20 cellular contexts compared by ENCODE assay signal in the genomic region with DNA sequence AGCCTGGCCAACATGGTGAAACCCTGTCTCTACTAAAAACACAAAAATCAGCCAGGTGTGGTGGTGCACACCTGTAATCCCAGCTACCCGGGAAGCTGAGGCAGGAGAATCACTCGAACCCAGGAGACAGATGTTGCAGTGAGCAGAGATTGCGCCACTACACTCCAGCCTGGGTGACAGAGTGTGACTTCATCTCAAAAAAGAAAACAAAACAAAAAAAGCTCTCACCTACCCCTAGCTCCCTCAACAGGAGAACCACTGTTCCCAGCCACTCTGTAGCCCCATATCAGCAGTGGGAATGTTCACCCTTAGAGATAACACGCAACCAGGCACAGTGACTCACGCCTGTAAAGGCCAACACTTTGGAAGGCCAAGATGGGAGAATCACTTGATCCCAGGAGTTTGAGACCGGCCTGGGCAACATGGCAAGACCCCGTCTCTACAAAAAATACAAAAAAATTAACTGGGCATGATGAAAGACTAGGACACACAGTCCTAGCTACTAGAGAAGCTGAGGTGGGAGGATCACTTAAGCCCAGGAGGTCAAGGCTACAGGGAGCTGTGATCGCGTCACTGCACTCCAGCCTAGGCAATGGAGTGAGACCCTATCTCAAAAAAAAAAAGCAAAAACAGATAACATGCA. TPM values are rescaled to one million over a fixed set of nuclear protein-coding genes. Genes with fewer than 3 reads are reported as not detected.
A peak's percentile ranks its signal among the peaks of the same experiment; 100 is the strongest.
DNase-seq lines count a peak whose midpoint lies in the region; ATAC-seq, FAIRE-seq and TF ChIP-seq lines count a peak whose summit lies in the region.
"Had no signal": no experiment of that assay in that cellular context is flagged by ENCODE, and none has a peak within 500 bp of the region (broad histone marks: within the 10 kb centered on the region; RNA-seq: fewer than 3 reads in every experiment).

No MANE protein-coding gene starts in this region.

- in situ Hi-C loops in HepG2 (cut with HindIII; ENCODE audit: extremely low pct_ligation_motif_present, low pct_unique_long_range_greater_than_20kb) = no loop called here

- CTCF ChIA-PET in HepG2 (lab: Yijun Ruan, JAX; ENCODE audit: low intra/inter-chr PET ratio, low total read pairs) = interaction anchor here (2.3 kb wide), 1 partner anchor 19 kb away, joined by 11 read pairs; no protein-coding TSS in a partner anchor
- CTCF ChIA-PET in activated CD4-positive, alpha-beta memory T cell treated with anti-CD3 and anti-CD28 coated beads, Interleukin-2, amount 10 ng/mL, durations not matched to agents 7 days and 5 days (lab: Charles Lee) = interaction anchor here (0.9 to 8.2 kb wide), 7 partner anchors 12 to 72 kb away, joined by 3 to 106 read pairs (median 4); a partner anchor contains a TSS

- no peak for TF ChIP-seq POLR2A in HepG2 (IDR thresholded peaks at IDR 0.05; ENCODE audit: insufficient read depth in 1 of 2, low read depth in 2 of 2, low read length in 2 of 2)
- no peak for TF ChIP-seq POLR2A in right lobe of liver (IDR thresholded peaks at IDR 0.05)
- no peak for TF ChIP-seq POLR2A in testis (IDR thresholded peaks at IDR 0.05)

- H3K9me3 Mint-ChIP-seq in activated CD4-positive, alpha-beta memory T cell treated with anti-CD3 and anti-CD28 coated beads, Interleukin-2, amount 10 ng/mL, durations not matched to agents 7 days and 5 days = no peaks in the 10 kb centered on the region
- H3K9me3 Mint-ChIP-seq in naive B cell = no peaks in the 10 kb centered on the region

- H3K36me3 ChIP-seq in HepG2 (replicated peaks in 1 of 2; ENCODE audit: control insufficient read depth in 1 of 2, insufficient read depth in 2 of 2, low read length in 2 of 2) (no peaks in the 10 kb centered on the region), right lobe of liver (no peaks in the 10 kb centered on the region), testis (ENCODE audit: low read depth, missing control alignments) (no peaks in the 10 kb centered on the region)

- POLR2A ChIA-PET in HepG2 (lab: Yijun Ruan, JAX) = interaction anchor here (1.0 to 5.0 kb wide), 4 partner anchors 8 to 51 kb away, joined by 4 to 57 read pairs (median 10); a partner anchor contains a TSS
- POLR2A ChIA-PET in activated CD4-positive, alpha-beta memory T cell treated with anti-CD3 and anti-CD28 coated beads, Interleukin-2, amount 10 ng/mL, durations not matched to agents 7 days and 5 days (lab: Charles Lee) = interaction anchor here (1.4 to 16.9 kb wide), 6 partner anchors 8 to 51 kb away, joined by 4 to 332 read pairs (median 12); a partner anchor contains a TSS

- peaks cover 76% of the 10 kb centered on the region for H3K4me1 Mint-ChIP-seq in activated CD4-positive, alpha-beta memory T cell treated with anti-CD3 and anti-CD28 coated beads, Interleukin-2, amount 10 ng/mL, durations not matched to agents 7 days and 5 days
- peaks cover 74 to 84% (median 74%) of the 10 kb centered on the region in 3 donors for H3K4me1 Mint-ChIP-seq in naive B cell

- WGBS in HepG2 (ENCODE audit: low lambda C conversion rate) = 28% methylated on average over 9 of the region's 9 CpGs
- 83% methylated on average over 8 of the region's 9 CpGs for WGBS in right lobe of liver (ENCODE audit: insufficient coverage, low coverage, low lambda C conversion rate, missing lambda C conversion rate)
- 72 to 89% methylated on average over 8 to 9 of the region's 9 CpGs for WGBS in testis, 2 donors

- H3K9me3 ChIP-seq in HepG2 (ENCODE audit: low read length) (no peaks in the 10 kb centered on the region), right lobe of liver (no peaks in the 10 kb centered on the region), testis (no peaks in the 10 kb centered on the region)
- H3K9me3 ChIP-seq: spleen had no signal

- peak; percentile 62 for DNase-seq in HepG2 (ENCODE audit: low spot score)
- no peak for DNase-seq in right lobe of liver
- no peak for DNase-seq in activated CD4-positive, alpha-beta memory T cell treated with anti-CD3 and anti-CD28 coated beads, Interleukin-2, amount 10 ng/mL, durations not matched to agents 7 days and 5 days
- DNase-seq in naive B cell = no peak
- DNase-seq in testis = no peak
- no peak for DNase-seq in NCI-H524 (lab: John Stamatoyannopoulos, UW)
- DNase-seq: activated gamma-delta T cell; Calu3; effector memory CD4-positive, alpha-beta T cell; EL; Kasumi-1; left cardiac atrium; NCI-H1092; NCI-H2081 treated with DMSO at 0.1 percent for 48 hours; NCI-H510A treated with DMSO at 0.1 percent for 48 hours; spleen had no signal

- ATAC-seq in HepG2 (no peak), right lobe of liver (no peak), naive B cell (ENCODE audit: low read depth in 2 of 2) (no peak), HG02678 (IDR thresholded peaks at IDR 0.05; ENCODE audit: unreplicated experiment) (no peak)
- ATAC-seq: left cardiac atrium had no signal

- H3K4me2 ChIP-seq in HepG2 (ENCODE audit: low read depth, low read length) = peak overlapping the region; percentile 77

- H2AFZ ChIP-seq in HepG2 (ENCODE audit: low read length) = no peak overlapping the region

- TF ChIP-seq CTCF in HepG2 (CRISPR knock-in tag; IDR thresholded peaks at IDR 0.05) = 0 out of 2 replicates have a peak, but pooled peaks have one; percentile 3
- TF ChIP-seq CTCF in right lobe of liver (IDR thresholded peaks at IDR 0.05) = no peak
- TF ChIP-seq CTCF in testis (IDR thresholded peaks at IDR 0.05) = no peak

- H3K27ac Mint-ChIP-seq in activated CD4-positive, alpha-beta memory T cell treated with anti-CD3 and anti-CD28 coated beads, Interleukin-2, amount 10 ng/mL, durations not matched to agents 7 days and 5 days = peak overlapping the region; percentile 58
- H3K27ac Mint-ChIP-seq in naive B cell = peak overlapping the region in 5 of 6 donors; percentile 63 to 90 (median 76)

- no peak for TF ChIP-seq EP300 in HepG2 (IDR thresholded peaks at IDR 0.05; ENCODE audit: low read depth in 2 of 2, low read length in 2 of 2)
- TF ChIP-seq EP300 in HepG2 (CRISPR knock-in tag; IDR thresholded peaks at IDR 0.05; ENCODE audit: borderline replicate concordance) = no peak

- peaks cover 76% of the 10 kb centered on the region for H3K36me3 Mint-ChIP-seq in activated CD4-positive, alpha-beta memory T cell treated with anti-CD3 and anti-CD28 coated beads, Interleukin-2, amount 10 ng/mL, durations not matched to agents 7 days and 5 days (ENCODE audit: low read depth)
- peaks cover 8% of the 10 kb centered on the region in 2 donors for H3K36me3 Mint-ChIP-seq in naive B cell

- H4K20me1 ChIP-seq in HepG2 (ENCODE audit: insufficient read depth, low read length) = no peaks in the 10 kb centered on the region

- no peak overlapping the region for H3K4me3 Mint-ChIP-seq in activated CD4-positive, alpha-beta memory T cell treated with anti-CD3 and anti-CD28 coated beads, Interleukin-2, amount 10 ng/mL, durations not matched to agents 7 days and 5 days
- peak overlapping the region in 5 of 8 donors; percentile 11 to 70 (median 29) for H3K4me3 Mint-ChIP-seq in naive B cell

- peak; percentile 64 for FAIRE-seq in HepG2 (lab: Jason Lieb, UNC)

- H3K79me2 ChIP-seq in HepG2 (ENCODE audit: insufficient read depth, low read length) = no peaks in the 10 kb centered on the region

- H3K27me3 ChIP-seq in HepG2 (ENCODE audit: control insufficient read depth in 1 of 2, insufficient read depth in 2 of 2, low read length in 2 of 2) (no peaks in the 10 kb centered on the region), right lobe of liver (no peaks in the 10 kb centered on the region), testis (no peaks in the 10 kb centered on the region)
- H3K27me3 ChIP-seq: spleen had no signal

- H3K4me3 ChIP-seq in HepG2 (replicated peaks in 1 of 3; ENCODE audit: insufficient read depth in 1 of 3, low read depth in 2 of 3, low read length in 3 of 3) = no peak overlapping the region
- H3K4me3 ChIP-seq in right lobe of liver = no peak overlapping the region
- H3K4me3 ChIP-seq in testis = no peak overlapping the region
- H3K4me3 ChIP-seq: spleen had no signal

- intact Hi-C loops in HepG2 (cut with micrococcal nuclease; ENCODE audit: unreplicated experiment) = no loop called here
- intact Hi-C loops in right lobe of liver (cut with DNase I) = no loop called here
- intact Hi-C loops in testis (cut with DNase I; ENCODE audit: low total_unique reads) = no loop called here

- no TSS peak for BruUV-seq in HepG2 (replicated peaks; lab: Mats Ljungman, UMichigan)

- H3K27me3 Mint-ChIP-seq in activated CD4-positive, alpha-beta memory T cell treated with anti-CD3 and anti-CD28 coated beads, Interleukin-2, amount 10 ng/mL, durations not matched to agents 7 days and 5 days = no peaks in the 10 kb centered on the region
- no peaks in the 10 kb centered on the region for H3K27me3 Mint-ChIP-seq in naive B cell

- no peak for TF ChIP-seq RAD21 in HepG2 (CRISPR knock-in tag; IDR thresholded peaks at IDR 0.05)

- peaks cover 90% of the 10 kb centered on the region for H3K4me1 ChIP-seq in HepG2 (ENCODE audit: insufficient read depth, low read length)
- H3K4me1 ChIP-seq in right lobe of liver = peaks cover 0 to 10% (median 2%) of the 10 kb centered on the region in 4 donors
- no peaks in the 10 kb centered on the region for H3K4me1 ChIP-seq in testis

- H3K27ac ChIP-seq in HepG2 (ENCODE audit: extremely low read length, insufficient read depth, low read length) = peak overlapping the region; percentile 25
- H3K27ac ChIP-seq in right lobe of liver = no peak overlapping the region
- no peak overlapping the region for H3K27ac ChIP-seq in testis

- H3K9ac ChIP-seq in HepG2 (ENCODE audit: insufficient read depth, low read depth, low read length) = no peak overlapping the region

RNA-seq across cellular contexts. Expression of a gene that starts 5.4 kb away (rescaled TPM):
- 0.08 and 0.53 TPM in 2 replicates for total RNA-seq in HepG2 (2016; rRNA removed; fragmentation: Illumina TruSeq; extraction: Trizol)
- 0.09 and 0.61 TPM in 2 replicates for total RNA-seq in HepG2 (2016; cell fraction: cytosol; rRNA removed; fragmentation: Illumina TruSeq; extraction: Trizol; ENCODE audit: low read depth)
- total RNA-seq in HepG2 (2016; cell fraction: insoluble cytoplasmic fraction; rRNA removed; fragmentation: Illumina TruSeq; extraction: Trizol) = 0.04 and 0.65 TPM in 2 replicates
- total RNA-seq in HepG2 (2016; cell fraction: membrane; rRNA removed; fragmentation: Illumina TruSeq; extraction: Trizol) = 0.83 TPM in 2 replicates
- 0.85 and 1.9 TPM in 2 replicates for total RNA-seq in HepG2 (2016; cell fraction: nucleus; rRNA removed; fragmentation: Illumina TruSeq; extraction: Trizol)
- 7.8 and 11.1 TPM in 2 replicates for polyA plus RNA-seq in HepG2 (2011; rRNA removed)
- 5.7 and 7.7 TPM in 2 replicates for polyA plus RNA-seq in HepG2 (2011; cell fraction: cytosol; rRNA removed)
- 35.7 and 61.8 TPM in 2 replicates for polyA plus RNA-seq in HepG2 (2011; cell fraction: nucleus; rRNA removed)
- 5.3 and 8.8 TPM in 2 replicates for polyA plus RNA-seq in HepG2 (2012)
- polyA plus RNA-seq in HepG2 (2016; cell fraction: cytosol; fragmentation: Illumina TruSeq; extraction: Trizol; ENCODE audit: low read depth) = 0.12 TPM in 1 of 2 replicates, not detected in the other
- 0.13 and 0.74 TPM in 2 replicates for polyA plus RNA-seq in HepG2 (2016; cell fraction: insoluble cytoplasmic fraction; fragmentation: Illumina TruSeq; extraction: Trizol; ENCODE audit: low read depth)
- polyA plus RNA-seq in HepG2 (2016; cell fraction: membrane; fragmentation: Illumina TruSeq; extraction: Trizol; ENCODE audit: low read depth) = 0.10 and 0.13 TPM in 2 replicates
- polyA plus RNA-seq in HepG2 (2016; cell fraction: nucleus; fragmentation: Illumina TruSeq; extraction: Trizol; ENCODE audit: insufficient read depth, low read depth) = 0.76 and 1.7 TPM in 2 replicates
- 0.51 and 13.2 TPM in 2 replicates for polyA minus RNA-seq in HepG2 (2011; rRNA and poly(A)+ RNA removed; ENCODE audit: low replicate concordance)
- polyA minus RNA-seq in HepG2 (2011; cell fraction: cytosol; rRNA and poly(A)+ RNA removed) = 4.5 and 4.8 TPM in 2 replicates
- 12.2 and 14.3 TPM in 2 replicates for polyA minus RNA-seq in HepG2 (2011; cell fraction: nucleus; rRNA and poly(A)+ RNA removed)
- 1 to 10 TPM; 2.4 to 7.2 (median 4.8) TPM for total RNA-seq in right lobe of liver
- 100 to 1,000 TPM; 316 to 334 TPM for total RNA-seq in activated CD4-positive, alpha-beta memory T cell treated with anti-CD3 and anti-CD28 coated beads, Interleukin-2, amount 10 ng/mL, durations not matched to agents 7 days and 5 days
- 100 to 1,000 TPM in 1 of 6 donors, 10 to 100 TPM in 5; 26.2 to 103 (median 55.2) TPM for polyA plus RNA-seq in naive B cell (ENCODE audit: low read depth in 6 of 6)
- 1 to 10 TPM; 3.5 to 9.3 TPM for total RNA-seq in testis
- 5.6 TPM for polyA plus RNA-seq in testis (ENCODE audit: insufficient read depth, low read depth, low replicate concordance)

RNA-seq across cellular contexts. Expression of a gene that starts 7.4 kb away (rescaled TPM):
- total RNA-seq in HepG2 (2016; rRNA removed; fragmentation: Illumina TruSeq; extraction: Trizol) (20.4 and 48.4 TPM in 2 replicates), right lobe of liver (10 to 100 TPM; 10.9 to 24.7 (median 15.7) TPM), testis (10 to 100 TPM; 18.0 to 20.3 TPM)
- total RNA-seq in HepG2 (2016; cell fraction: cytosol; rRNA removed; fragmentation: Illumina TruSeq; extraction: Trizol; ENCODE audit: low read depth) = 21.4 and 23.6 TPM in 2 replicates
- total RNA-seq in HepG2 (2016; cell fraction: insoluble cytoplasmic fraction; rRNA removed; fragmentation: Illumina TruSeq; extraction: Trizol) = 19.7 and 47.9 TPM in 2 replicates
- total RNA-seq in HepG2 (2016; cell fraction: membrane; rRNA removed; fragmentation: Illumina TruSeq; extraction: Trizol) = 29.0 and 34.4 TPM in 2 replicates
- total RNA-seq in HepG2 (2016; cell fraction: nucleus; rRNA removed; fragmentation: Illumina TruSeq; extraction: Trizol) = 47.2 and 55.0 TPM in 2 replicates
- polyA plus RNA-seq in HepG2 (2011; rRNA removed) (99.1 and 118 TPM in 2 replicates), naive B cell (ENCODE audit: low read depth in 6 of 6) (100 to 1,000 TPM in 5 of 6 donors, 10 to 100 TPM in 1; 84.9 to 170 (median 141) TPM), testis (ENCODE audit: insufficient read depth, low read depth, low replicate concordance) (10.8 TPM)
- polyA plus RNA-seq in HepG2 (2011; cell fraction: cytosol; rRNA removed) = 42.4 and 70.8 TPM in 2 replicates
- 648 and 982 TPM in 2 replicates for polyA plus RNA-seq in HepG2 (2011; cell fraction: nucleus; rRNA removed)
- polyA plus RNA-seq in HepG2 (2012) = 45.7 and 50.3 TPM in 2 replicates
- 8.9 and 10.6 TPM in 2 replicates for polyA plus RNA-seq in HepG2 (2016; cell fraction: cytosol; fragmentation: Illumina TruSeq; extraction: Trizol; ENCODE audit: low read depth)
- polyA plus RNA-seq in HepG2 (2016; cell fraction: insoluble cytoplasmic fraction; fragmentation: Illumina TruSeq; extraction: Trizol; ENCODE audit: low read depth) = 16.1 and 17.9 TPM in 2 replicates
- polyA plus RNA-seq in HepG2 (2016; cell fraction: membrane; fragmentation: Illumina TruSeq; extraction: Trizol; ENCODE audit: low read depth) = 18.2 and 19.0 TPM in 2 replicates
- polyA plus RNA-seq in HepG2 (2016; cell fraction: nucleus; fragmentation: Illumina TruSeq; extraction: Trizol; ENCODE audit: insufficient read depth, low read depth) = 126 and 147 TPM in 2 replicates
- polyA minus RNA-seq in HepG2 (2011; rRNA and poly(A)+ RNA removed; ENCODE audit: low replicate concordance) = 23.3 and 152 TPM in 2 replicates
- 48.9 and 63.1 TPM in 2 replicates for polyA minus RNA-seq in HepG2 (2011; cell fraction: cytosol; rRNA and poly(A)+ RNA removed)
- 92.6 and 109 TPM in 2 replicates for polyA minus RNA-seq in HepG2 (2011; cell fraction: nucleus; rRNA and poly(A)+ RNA removed)
- 100 to 1,000 TPM; 460 to 463 TPM for total RNA-seq in activated CD4-positive, alpha-beta memory T cell treated with anti-CD3 and anti-CD28 coated beads, Interleukin-2, amount 10 ng/mL, durations not matched to agents 7 days and 5 days

RNA-seq across cellular contexts. Expression of a gene that starts 10.2 kb away (rescaled TPM):
- total RNA-seq in HepG2 (2016; rRNA removed; fragmentation: Illumina TruSeq; extraction: Trizol) (0.22 and 1.7 TPM in 2 replicates), right lobe of liver (not detected), testis (1 to 10 TPM; 1.1 to 1.3 TPM)
- 0.51 and 0.88 TPM in 2 replicates for total RNA-seq in HepG2 (2016; cell fraction: cytosol; rRNA removed; fragmentation: Illumina TruSeq; extraction: Trizol; ENCODE audit: low read depth)
- total RNA-seq in HepG2 (2016; cell fraction: insoluble cytoplasmic fraction; rRNA removed; fragmentation: Illumina TruSeq; extraction: Trizol) = 0.84 and 0.86 TPM in 2 replicates
- total RNA-seq in HepG2 (2016; cell fraction: membrane; rRNA removed; fragmentation: Illumina TruSeq; extraction: Trizol) = 1.1 and 1.2 TPM in 2 replicates
- total RNA-seq in HepG2 (2016; cell fraction: nucleus; rRNA removed; fragmentation: Illumina TruSeq; extraction: Trizol) = 0.38 and 2.4 TPM in 2 replicates
- polyA plus RNA-seq in HepG2 (2011; rRNA removed) (1.9 and 2.8 TPM in 2 replicates), naive B cell (ENCODE audit: low read depth in 6 of 6) (under 1 TPM in 1 of 6 donors, not detected in 5; 0.42 TPM), testis (ENCODE audit: insufficient read depth, low read depth, low replicate concordance) (not detected)
- 1.1 and 1.8 TPM in 2 replicates for polyA plus RNA-seq in HepG2 (2011; cell fraction: cytosol; rRNA removed)
- 5.8 and 10.0 TPM in 2 replicates for polyA plus RNA-seq in HepG2 (2011; cell fraction: nucleus; rRNA removed)
- polyA plus RNA-seq in HepG2 (2012) = 1.5 and 2.2 TPM in 2 replicates
- polyA plus RNA-seq in HepG2 (2016; cell fraction: cytosol; fragmentation: Illumina TruSeq; extraction: Trizol; ENCODE audit: low read depth) = 0.23 and 0.46 TPM in 2 replicates
- 0.60 TPM in 1 of 2 replicates, not detected in the other for polyA plus RNA-seq in HepG2 (2016; cell fraction: insoluble cytoplasmic fraction; fragmentation: Illumina TruSeq; extraction: Trizol; ENCODE audit: low read depth)
- polyA plus RNA-seq in HepG2 (2016; cell fraction: membrane; fragmentation: Illumina TruSeq; extraction: Trizol; ENCODE audit: low read depth) = 0.59 and 1.1 TPM in 2 replicates
- polyA plus RNA-seq in HepG2 (2016; cell fraction: nucleus; fragmentation: Illumina TruSeq; extraction: Trizol; ENCODE audit: insufficient read depth, low read depth) = 2.4 and 2.9 TPM in 2 replicates
- polyA minus RNA-seq in HepG2 (2011; rRNA and poly(A)+ RNA removed; ENCODE audit: low replicate concordance) = 0.72 TPM in 1 of 2 replicates, not detected in the other
- polyA minus RNA-seq in HepG2 (2011; cell fraction: cytosol; rRNA and poly(A)+ RNA removed) = not detected in 2 replicates
- 1.5 and 3.1 TPM in 2 replicates for polyA minus RNA-seq in HepG2 (2011; cell fraction: nucleus; rRNA and poly(A)+ RNA removed)
- total RNA-seq in activated CD4-positive, alpha-beta memory T cell treated with anti-CD3 and anti-CD28 coated beads, Interleukin-2, amount 10 ng/mL, durations not matched to agents 7 days and 5 days = not detected
- total RNA-seq: Calu3, left cardiac atrium, mesenteric fat pad, temporal lobe had no signal
- polyA plus RNA-seq: neural cell had no signal

RNA-seq across cellular contexts. Expression of a gene that starts 32.4 kb away (rescaled TPM):
- total RNA-seq in HepG2 (2016; rRNA removed; fragmentation: Illumina TruSeq; extraction: Trizol) = 28.7 and 46.7 TPM in 2 replicates
- 15.8 and 18.7 TPM in 2 replicates for total RNA-seq in HepG2 (2016; cell fraction: cytosol; rRNA removed; fragmentation: Illumina TruSeq; extraction: Trizol; ENCODE audit: low read depth)
- total RNA-seq in HepG2 (2016; cell fraction: insoluble cytoplasmic fraction; rRNA removed; fragmentation: Illumina TruSeq; extraction: Trizol) = 21.7 and 51.0 TPM in 2 replicates
- total RNA-seq in HepG2 (2016; cell fraction: membrane; rRNA removed; fragmentation: Illumina TruSeq; extraction: Trizol) = 31.9 and 34.8 TPM in 2 replicates
- 43.0 and 51.6 TPM in 2 replicates for total RNA-seq in HepG2 (2016; cell fraction: nucleus; rRNA removed; fragmentation: Illumina TruSeq; extraction: Trizol)
- polyA plus RNA-seq in HepG2 (2011; rRNA removed) = 170 and 192 TPM in 2 replicates
- polyA plus RNA-seq in HepG2 (2011; cell fraction: cytosol; rRNA removed) = 200 and 244 TPM in 2 replicates
- polyA plus RNA-seq in HepG2 (2011; cell fraction: nucleus; rRNA removed) = 116 and 129 TPM in 2 replicates
- polyA plus RNA-seq in HepG2 (2012) = 52.7 and 59.2 TPM in 2 replicates
- 35.1 and 40.6 TPM in 2 replicates for polyA plus RNA-seq in HepG2 (2016; cell fraction: cytosol; fragmentation: Illumina TruSeq; extraction: Trizol; ENCODE audit: low read depth)
- polyA plus RNA-seq in HepG2 (2016; cell fraction: insoluble cytoplasmic fraction; fragmentation: Illumina TruSeq; extraction: Trizol; ENCODE audit: low read depth) = 52.5 and 60.0 TPM in 2 replicates
- polyA plus RNA-seq in HepG2 (2016; cell fraction: membrane; fragmentation: Illumina TruSeq; extraction: Trizol; ENCODE audit: low read depth) = 62.1 and 68.8 TPM in 2 replicates
- 160 and 166 TPM in 2 replicates for polyA plus RNA-seq in HepG2 (2016; cell fraction: nucleus; fragmentation: Illumina TruSeq; extraction: Trizol; ENCODE audit: insufficient read depth, low read depth)
- 231 and 401 TPM in 2 replicates for polyA minus RNA-seq in HepG2 (2011; rRNA and poly(A)+ RNA removed; ENCODE audit: low replicate concordance)
- 73.3 and 75.3 TPM in 2 replicates for polyA minus RNA-seq in HepG2 (2011; cell fraction: cytosol; rRNA and poly(A)+ RNA removed)
- 23.0 and 28.7 TPM in 2 replicates for polyA minus RNA-seq in HepG2 (2011; cell fraction: nucleus; rRNA and poly(A)+ RNA removed)
- total RNA-seq in right lobe of liver = 10 to 100 TPM; 43.3 to 55.8 (median 50.4) TPM
- total RNA-seq in activated CD4-positive, alpha-beta memory T cell treated with anti-CD3 and anti-CD28 coated beads, Interleukin-2, amount 10 ng/mL, durations not matched to agents 7 days and 5 days = 10 to 100 TPM; 63.6 to 64.0 TPM
- polyA plus RNA-seq in naive B cell (ENCODE audit: low read depth in 6 of 6) = 100 to 1,000 TPM; 490 to 908 (median 562) TPM
- total RNA-seq in testis = 10 to 100 TPM; 68.7 to 70.6 TPM
- polyA plus RNA-seq in testis (ENCODE audit: insufficient read depth, low read depth, low replicate concordance) = 63.7 TPM

RNA-seq across cellular contexts. Expression of a gene that starts 50.9 kb away (rescaled TPM):
- 96.0 and 114 TPM in 2 replicates for total RNA-seq in HepG2 (2016; rRNA removed; fragmentation: Illumina TruSeq; extraction: Trizol)
- total RNA-seq in HepG2 (2016; cell fraction: cytosol; rRNA removed; fragmentation: Illumina TruSeq; extraction: Trizol; ENCODE audit: low read depth) = 20.1 and 22.9 TPM in 2 replicates
- 95.6 and 109 TPM in 2 replicates for total RNA-seq in HepG2 (2016; cell fraction: insoluble cytoplasmic fraction; rRNA removed; fragmentation: Illumina TruSeq; extraction: Trizol)
- 30.2 and 33.7 TPM in 2 replicates for total RNA-seq in HepG2 (2016; cell fraction: membrane; rRNA removed; fragmentation: Illumina TruSeq; extraction: Trizol)
- total RNA-seq in HepG2 (2016; cell fraction: nucleus; rRNA removed; fragmentation: Illumina TruSeq; extraction: Trizol) = 38.0 and 39.0 TPM in 2 replicates
- 33.2 and 45.0 TPM in 2 replicates for polyA plus RNA-seq in HepG2 (2011; rRNA removed)
- polyA plus RNA-seq in HepG2 (2011; cell fraction: cytosol; rRNA removed) = 36.3 and 78.7 TPM in 2 replicates
- polyA plus RNA-seq in HepG2 (2011; cell fraction: nucleus; rRNA removed) = 27.9 and 41.4 TPM in 2 replicates
- 15.9 and 24.5 TPM in 2 replicates for polyA plus RNA-seq in HepG2 (2012)
- polyA plus RNA-seq in HepG2 (2016; cell fraction: cytosol; fragmentation: Illumina TruSeq; extraction: Trizol; ENCODE audit: low read depth) = 18.4 and 18.5 TPM in 2 replicates
- polyA plus RNA-seq in HepG2 (2016; cell fraction: insoluble cytoplasmic fraction; fragmentation: Illumina TruSeq; extraction: Trizol; ENCODE audit: low read depth) = 130 and 138 TPM in 2 replicates
- polyA plus RNA-seq in HepG2 (2016; cell fraction: membrane; fragmentation: Illumina TruSeq; extraction: Trizol; ENCODE audit: low read depth) = 21.2 and 23.8 TPM in 2 replicates
- polyA plus RNA-seq in HepG2 (2016; cell fraction: nucleus; fragmentation: Illumina TruSeq; extraction: Trizol; ENCODE audit: insufficient read depth, low read depth) = 61.0 and 63.4 TPM in 2 replicates
- polyA minus RNA-seq in HepG2 (2011; rRNA and poly(A)+ RNA removed; ENCODE audit: low replicate concordance) = 74.6 and 146 TPM in 2 replicates
- 21.4 and 38.3 TPM in 2 replicates for polyA minus RNA-seq in HepG2 (2011; cell fraction: cytosol; rRNA and poly(A)+ RNA removed)
- polyA minus RNA-seq in HepG2 (2011; cell fraction: nucleus; rRNA and poly(A)+ RNA removed) = 10.7 and 15.2 TPM in 2 replicates
- total RNA-seq in right lobe of liver = 1 to 10 TPM; 2.1 to 8.3 (median 4.7) TPM
- 100 to 1,000 TPM; 109 to 117 TPM for total RNA-seq in activated CD4-positive, alpha-beta memory T cell treated with anti-CD3 and anti-CD28 coated beads, Interleukin-2, amount 10 ng/mL, durations not matched to agents 7 days and 5 days
- 1 to 10 TPM in 5 of 6 donors, under 1 TPM in 1; 0.91 to 3.5 (median 2.1) TPM for polyA plus RNA-seq in naive B cell (ENCODE audit: low read depth in 6 of 6)
- total RNA-seq in testis = 1 to 10 TPM; 3.9 to 4.8 TPM
- 5.7 TPM for polyA plus RNA-seq in testis (ENCODE audit: insufficient read depth, low read depth, low replicate concordance)

Comparison
In these comparisons a context has a peak if more than half of its experiments do, and no peak if none do; other contexts are left out.
1. RNA of a gene that starts 5.4 kb away (total RNA-seq): 316 to 334 TPM in activated CD4-positive, alpha-beta memory T cell treated with anti-CD3 and anti-CD28 coated beads, Interleukin-2, amount 10 ng/mL, durations not matched to agents 7 days and 5 days; 3.5 to 9.3 TPM in testis, 2.4 to 7.2 TPM in right lobe of liver and 0.04 to 1.9 TPM in HepG2; every median in the first group is over 10 times any median in the second.